ENCODE assay signal across 2 cellular contexts in the genomic region with DNA sequence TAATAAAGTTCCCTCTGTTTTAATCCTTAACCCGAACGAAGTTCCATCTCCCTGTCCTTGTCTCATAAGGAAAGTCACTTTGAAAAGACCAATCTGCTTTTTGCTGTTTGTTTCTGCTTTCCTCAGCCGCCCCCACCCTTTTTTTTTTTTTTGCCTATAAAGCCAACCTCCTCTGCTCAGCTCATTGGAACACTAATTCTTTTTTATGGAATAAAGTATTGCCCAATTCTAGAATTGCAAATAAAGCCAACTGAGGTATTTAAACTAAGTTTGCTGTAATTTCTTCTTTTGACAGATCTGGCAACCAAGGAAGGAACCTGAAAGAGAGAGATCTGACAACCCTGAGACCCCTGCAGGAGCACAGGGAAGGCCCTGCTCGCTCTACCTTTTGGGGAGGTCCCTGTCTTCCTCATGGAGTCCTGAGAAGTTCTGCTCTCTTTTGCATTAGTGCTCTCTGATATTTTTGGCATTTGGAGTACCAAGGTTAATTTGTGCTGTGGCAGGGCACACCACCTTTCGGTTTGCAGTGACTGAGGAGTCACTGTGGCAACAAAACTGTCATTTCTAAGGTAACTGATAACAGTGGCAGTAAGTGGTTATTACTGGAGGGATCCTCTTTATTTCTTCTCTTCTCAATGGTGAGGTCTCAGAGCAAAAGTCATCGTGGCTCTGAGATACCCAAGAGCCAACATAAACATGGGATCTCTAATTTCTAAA.
TF ChIP-seq lines count a peak whose summit lies in the region.

No MANE protein-coding gene starts in this region.

TF ChIP-seq in GM23338, 12 proteins besides CTCF, POLR2A, EP300 and RAD21 (continued from another document):
- TF ChIP-seq, protein P1, sequence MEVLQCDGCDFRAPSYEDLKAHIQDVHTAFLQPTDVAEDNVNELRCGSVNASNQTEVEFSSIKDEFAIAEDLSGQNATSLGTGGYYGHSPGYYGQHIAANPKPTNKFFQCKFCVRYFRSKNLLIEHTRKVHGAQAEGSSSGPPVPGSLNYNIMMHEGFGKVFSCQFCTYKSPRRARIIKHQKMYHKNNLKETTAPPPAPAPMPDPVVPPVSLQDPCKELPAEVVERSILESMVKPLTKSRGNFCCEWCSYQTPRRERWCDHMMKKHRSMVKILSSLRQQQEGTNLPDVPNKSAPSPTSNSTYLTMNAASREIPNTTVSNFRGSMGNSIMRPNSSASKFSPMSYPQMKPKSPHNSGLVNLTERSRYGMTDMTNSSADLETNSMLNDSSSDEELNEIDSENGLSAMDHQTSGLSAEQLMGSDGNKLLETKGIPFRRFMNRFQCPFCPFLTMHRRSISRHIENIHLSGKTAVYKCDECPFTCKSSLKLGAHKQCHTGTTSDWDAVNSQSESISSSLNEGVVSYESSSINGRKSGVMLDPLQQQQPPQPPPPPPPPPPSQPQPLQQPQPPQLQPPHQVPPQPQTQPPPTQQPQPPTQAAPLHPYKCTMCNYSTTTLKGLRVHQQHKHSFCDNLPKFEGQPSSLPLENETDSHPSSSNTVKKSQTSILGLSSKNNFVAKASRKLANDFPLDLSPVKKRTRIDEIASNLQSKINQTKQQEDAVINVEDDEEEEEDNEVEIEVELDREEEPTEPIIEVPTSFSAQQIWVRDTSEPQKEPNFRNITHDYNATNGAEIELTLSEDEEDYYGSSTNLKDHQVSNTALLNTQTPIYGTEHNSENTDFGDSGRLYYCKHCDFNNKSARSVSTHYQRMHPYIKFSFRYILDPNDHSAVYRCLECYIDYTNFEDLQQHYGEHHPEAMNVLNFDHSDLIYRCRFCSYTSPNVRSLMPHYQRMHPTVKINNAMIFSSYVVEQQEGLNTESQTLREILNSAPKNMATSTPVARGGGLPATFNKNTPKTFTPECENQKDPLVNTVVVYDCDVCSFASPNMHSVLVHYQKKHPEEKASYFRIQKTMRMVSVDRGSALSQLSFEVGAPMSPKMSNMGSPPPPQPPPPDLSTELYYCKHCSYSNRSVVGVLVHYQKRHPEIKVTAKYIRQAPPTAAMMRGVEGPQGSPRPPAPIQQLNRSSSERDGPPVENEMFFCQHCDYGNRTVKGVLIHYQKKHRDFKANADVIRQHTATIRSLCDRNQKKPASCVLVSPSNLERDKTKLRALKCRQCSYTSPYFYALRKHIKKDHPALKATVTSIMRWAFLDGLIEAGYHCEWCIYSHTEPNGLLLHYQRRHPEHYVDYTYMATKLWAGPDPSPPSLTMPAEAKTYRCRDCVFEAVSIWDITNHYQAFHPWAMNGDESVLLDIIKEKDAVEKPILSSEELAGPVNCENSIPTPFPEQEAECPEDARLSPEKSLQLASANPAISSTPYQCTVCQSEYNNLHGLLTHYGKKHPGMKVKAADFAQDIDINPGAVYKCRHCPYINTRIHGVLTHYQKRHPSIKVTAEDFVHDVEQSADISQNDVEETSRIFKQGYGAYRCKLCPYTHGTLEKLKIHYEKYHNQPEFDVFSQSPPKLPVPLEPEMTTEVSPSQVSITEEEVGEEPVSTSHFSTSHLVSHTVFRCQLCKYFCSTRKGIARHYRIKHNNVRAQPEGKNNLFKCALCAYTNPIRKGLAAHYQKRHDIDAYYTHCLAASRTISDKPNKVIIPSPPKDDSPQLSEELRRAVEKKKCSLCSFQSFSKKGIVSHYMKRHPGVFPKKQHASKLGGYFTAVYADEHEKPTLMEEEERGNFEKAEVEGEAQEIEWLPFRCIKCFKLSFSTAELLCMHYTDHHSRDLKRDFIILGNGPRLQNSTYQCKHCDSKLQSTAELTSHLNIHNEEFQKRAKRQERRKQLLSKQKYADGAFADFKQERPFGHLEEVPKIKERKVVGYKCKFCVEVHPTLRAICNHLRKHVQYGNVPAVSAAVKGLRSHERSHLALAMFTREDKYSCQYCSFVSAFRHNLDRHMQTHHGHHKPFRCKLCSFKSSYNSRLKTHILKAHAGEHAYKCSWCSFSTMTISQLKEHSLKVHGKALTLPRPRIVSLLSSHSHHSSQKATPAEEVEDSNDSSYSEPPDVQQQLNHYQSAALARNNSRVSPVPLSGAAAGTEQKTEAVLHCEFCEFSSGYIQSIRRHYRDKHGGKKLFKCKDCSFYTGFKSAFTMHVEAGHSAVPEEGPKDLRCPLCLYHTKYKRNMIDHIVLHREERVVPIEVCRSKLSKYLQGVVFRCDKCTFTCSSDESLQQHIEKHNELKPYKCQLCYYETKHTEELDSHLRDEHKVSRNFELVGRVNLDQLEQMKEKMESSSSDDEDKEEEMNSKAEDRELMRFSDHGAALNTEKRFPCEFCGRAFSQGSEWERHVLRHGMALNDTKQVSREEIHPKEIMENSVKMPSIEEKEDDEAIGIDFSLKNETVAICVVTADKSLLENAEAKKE (CRISPR knock-in tag; IDR thresholded peaks at IDR 0.05) = no peak
- TF ChIP-seq CREB1 (CRISPR knock-in tag; IDR thresholded peaks at IDR 0.05; ENCODE audit: low read depth) (no peak), EZH2 (IDR thresholded peaks at IDR 0.05; ENCODE audit: low read depth, unreplicated experiment) (no peak), STAT1 (IDR thresholded peaks at IDR 0.05; ENCODE audit: unreplicated experiment) (no peak)
- TF ChIP-seq, protein P2, sequence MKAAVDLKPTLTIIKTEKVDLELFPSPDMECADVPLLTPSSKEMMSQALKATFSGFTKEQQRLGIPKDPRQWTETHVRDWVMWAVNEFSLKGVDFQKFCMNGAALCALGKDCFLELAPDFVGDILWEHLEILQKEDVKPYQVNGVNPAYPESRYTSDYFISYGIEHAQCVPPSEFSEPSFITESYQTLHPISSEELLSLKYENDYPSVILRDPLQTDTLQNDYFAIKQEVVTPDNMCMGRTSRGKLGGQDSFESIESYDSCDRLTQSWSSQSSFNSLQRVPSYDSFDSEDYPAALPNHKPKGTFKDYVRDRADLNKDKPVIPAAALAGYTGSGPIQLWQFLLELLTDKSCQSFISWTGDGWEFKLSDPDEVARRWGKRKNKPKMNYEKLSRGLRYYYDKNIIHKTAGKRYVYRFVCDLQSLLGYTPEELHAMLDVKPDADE (IDR thresholded peaks at IDR 0.05) = no peak

TF ChIP-seq in liver, 16 proteins besides CTCF, POLR2A, EP300 and RAD21:
- TF ChIP-seq, protein P3, sequence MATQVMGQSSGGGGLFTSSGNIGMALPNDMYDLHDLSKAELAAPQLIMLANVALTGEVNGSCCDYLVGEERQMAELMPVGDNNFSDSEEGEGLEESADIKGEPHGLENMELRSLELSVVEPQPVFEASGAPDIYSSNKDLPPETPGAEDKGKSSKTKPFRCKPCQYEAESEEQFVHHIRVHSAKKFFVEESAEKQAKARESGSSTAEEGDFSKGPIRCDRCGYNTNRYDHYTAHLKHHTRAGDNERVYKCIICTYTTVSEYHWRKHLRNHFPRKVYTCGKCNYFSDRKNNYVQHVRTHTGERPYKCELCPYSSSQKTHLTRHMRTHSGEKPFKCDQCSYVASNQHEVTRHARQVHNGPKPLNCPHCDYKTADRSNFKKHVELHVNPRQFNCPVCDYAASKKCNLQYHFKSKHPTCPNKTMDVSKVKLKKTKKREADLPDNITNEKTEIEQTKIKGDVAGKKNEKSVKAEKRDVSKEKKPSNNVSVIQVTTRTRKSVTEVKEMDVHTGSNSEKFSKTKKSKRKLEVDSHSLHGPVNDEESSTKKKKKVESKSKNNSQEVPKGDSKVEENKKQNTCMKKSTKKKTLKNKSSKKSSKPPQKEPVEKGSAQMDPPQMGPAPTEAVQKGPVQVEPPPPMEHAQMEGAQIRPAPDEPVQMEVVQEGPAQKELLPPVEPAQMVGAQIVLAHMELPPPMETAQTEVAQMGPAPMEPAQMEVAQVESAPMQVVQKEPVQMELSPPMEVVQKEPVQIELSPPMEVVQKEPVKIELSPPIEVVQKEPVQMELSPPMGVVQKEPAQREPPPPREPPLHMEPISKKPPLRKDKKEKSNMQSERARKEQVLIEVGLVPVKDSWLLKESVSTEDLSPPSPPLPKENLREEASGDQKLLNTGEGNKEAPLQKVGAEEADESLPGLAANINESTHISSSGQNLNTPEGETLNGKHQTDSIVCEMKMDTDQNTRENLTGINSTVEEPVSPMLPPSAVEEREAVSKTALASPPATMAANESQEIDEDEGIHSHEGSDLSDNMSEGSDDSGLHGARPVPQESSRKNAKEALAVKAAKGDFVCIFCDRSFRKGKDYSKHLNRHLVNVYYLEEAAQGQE (IDR thresholded peaks at IDR 0.05) = no peak
- TF ChIP-seq HNF4A (conservative IDR thresholded peaks at IDR 0.05) = peak in 1 of 2 donors; percentile 7
TF ChIP-seq in liver: peak in this region for 1.
